In the genomic region with DNA sequence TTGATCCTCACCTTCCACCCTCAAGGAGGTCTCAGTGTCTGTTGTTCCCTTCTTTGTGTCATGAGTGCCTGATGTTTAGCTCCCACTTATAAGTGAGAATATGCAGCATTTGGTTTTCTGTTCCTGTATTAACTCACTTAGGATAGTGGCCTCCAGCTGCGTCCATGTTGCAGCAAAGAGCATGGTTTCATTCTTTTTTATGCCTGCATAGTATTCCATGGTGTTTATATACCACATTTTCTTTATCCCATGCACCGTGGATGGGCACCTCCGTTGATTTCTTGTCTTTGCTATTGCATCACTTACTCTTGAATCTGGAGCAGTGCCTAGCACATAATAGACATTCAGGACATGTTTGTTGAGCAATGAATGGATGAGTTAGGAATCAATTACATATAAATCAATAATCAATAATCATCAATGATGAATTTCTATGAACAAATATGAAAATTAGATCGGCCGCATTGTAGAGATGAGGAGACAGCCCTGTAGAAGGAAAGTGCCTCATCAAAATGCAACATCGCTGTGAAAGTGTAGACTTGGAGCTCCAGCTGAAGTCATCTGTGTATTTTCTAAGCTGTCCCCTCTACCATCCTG, we compare ENCODE assay signal across 21 cellular contexts.
DNase-seq lines count a peak whose midpoint lies in the region; ATAC-seq and TF ChIP-seq lines count a peak whose summit lies in the region.
"Had no signal": no experiment of that assay in that cellular context is flagged by ENCODE, and none has a peak within 500 bp of the region (broad histone marks: within the 10 kb centered on the region; RNA-seq: fewer than 3 reads in every experiment).

No MANE protein-coding gene starts in this region.

- H3K4me3 ChIP-seq in coronary artery, result no peak overlapping the region
- no peak overlapping the region for H3K4me3 ChIP-seq in CD8-positive, alpha-beta memory T cell (ENCODE audit: low read length)
- H3K4me3 ChIP-seq: BLaER1 treated with 17β-estradiol and CSF1 and Interleukin-3, amounts not matched to agents 10 nM and 100 nM had no signal

- intact Hi-C loops in natural killer cell (cut with micrococcal nuclease), result no loop called here

- H3K9me3 ChIP-seq in KOPT-K1 (ENCODE audit: insufficient read depth, low read length, poor library complexity, severe bottlenecking), result no peaks in the 10 kb centered on the region
- no peaks in the 10 kb centered on the region for H3K9me3 ChIP-seq in CD8-positive, alpha-beta memory T cell (ENCODE audit: low read length)
- H3K9me3 ChIP-seq: BLaER1 treated with 17β-estradiol and CSF1 and Interleukin-3, amounts not matched to agents 10 nM and 100 nM had no signal

- H3K27ac Mint-ChIP-seq in natural killer cell, result peak overlapping the region; percentile 9 to 43
- no peak overlapping the region for H3K27ac Mint-ChIP-seq in natural killer cell treated with Interleukin-12 subunit alpha and Interleukin-12 subunit beta and Interleukin-15 and Interleukin-18, amount 100 ng/mL, for 72 hours
- peak overlapping the region; percentile 80 for H3K27ac Mint-ChIP-seq in stimulated activated naive B cell treated with anti-CD40 and anti-IgM and Interleukin-4, amounts not matched to agents 10 μg/mL and 1 μg/mL and 100 μg/mL, for 72 hours
- H3K27ac Mint-ChIP-seq in CD8-positive, alpha-beta memory T cell, result peak overlapping the region in 2 of 8 donors; percentile 5 to 44
- H3K27ac Mint-ChIP-seq: CD4-positive, alpha-beta T cell had no signal

- DNase-seq in natural killer cell, result no peak
- DNase-seq in natural killer cell treated with Interleukin-12 subunit alpha and Interleukin-12 subunit beta and Interleukin-15 and Interleukin-18, amount 100 ng/mL, for 72 hours (ENCODE audit: low spot score), result no peak
- peak; percentile 0 for DNase-seq in coronary artery (ENCODE audit: low spot score)
- no peak for DNase-seq in stimulated activated naive B cell treated with anti-CD40 and anti-IgM and Interleukin-4, amounts not matched to agents 10 μg/mL and 1 μg/mL and 100 μg/mL, for 72 hours
- no peak for DNase-seq in CD8-positive, alpha-beta memory T cell
- DNase-seq in LoVo (ENCODE audit: low spot score), result no peak
- DNase-seq: CD4-positive, alpha-beta T cell; COR-L47; DMS 273 treated with DMSO at 0.1 percent for 48 hours; H7; KG1; NCI-H1092; NCI-H1436 treated with DMSO at 0.1 percent for 48 hours; NCI-H187 treated with DMSO at 0.1 percent for 48 hours; NCI-H446; NCI-H524 treated with DMSO at 0.1 percent for 48 hours; NCI-H774 had no signal

- H3K27me3 Mint-ChIP-seq in natural killer cell (ENCODE audit: low read depth in 2 of 2), result no peaks in the 10 kb centered on the region
- H3K27me3 Mint-ChIP-seq in natural killer cell treated with Interleukin-12 subunit alpha and Interleukin-12 subunit beta and Interleukin-15 and Interleukin-18, amount 100 ng/mL, for 72 hours, result no peaks in the 10 kb centered on the region
- H3K27me3 Mint-ChIP-seq in stimulated activated naive B cell treated with anti-CD40 and anti-IgM and Interleukin-4, amounts not matched to agents 10 μg/mL and 1 μg/mL and 100 μg/mL, for 72 hours, result no peaks in the 10 kb centered on the region
- H3K27me3 Mint-ChIP-seq in CD8-positive, alpha-beta memory T cell, result peaks cover 0 to 2% of the 10 kb centered on the region in 2 donors
- H3K27me3 Mint-ChIP-seq: CD4-positive, alpha-beta T cell had no signal

- POLR2A ChIA-PET in CD8-positive, alpha-beta memory T cell (lab: Charles Lee), result no interaction called here

- no peaks in the 10 kb centered on the region for H3K9me3 Mint-ChIP-seq in natural killer cell
- no peaks in the 10 kb centered on the region for H3K9me3 Mint-ChIP-seq in natural killer cell treated with Interleukin-12 subunit alpha and Interleukin-12 subunit beta and Interleukin-15 and Interleukin-18, amount 100 ng/mL, for 72 hours
- peaks cover 0 to 2% of the 10 kb centered on the region in 2 donors for H3K9me3 Mint-ChIP-seq in stimulated activated naive B cell treated with anti-CD40 and anti-IgM and Interleukin-4, amounts not matched to agents 10 μg/mL and 1 μg/mL and 100 μg/mL, for 72 hours
- no peaks in the 10 kb centered on the region for H3K9me3 Mint-ChIP-seq in CD8-positive, alpha-beta memory T cell
- H3K9me3 Mint-ChIP-seq: CD4-positive, alpha-beta T cell had no signal

- peaks cover 67 to 70% of the 10 kb centered on the region in 2 donors for H3K4me1 Mint-ChIP-seq in natural killer cell
- peaks cover 53 to 62% of the 10 kb centered on the region in 2 donors for H3K4me1 Mint-ChIP-seq in natural killer cell treated with Interleukin-12 subunit alpha and Interleukin-12 subunit beta and Interleukin-15 and Interleukin-18, amount 100 ng/mL, for 72 hours (ENCODE audit: low read depth in 2 of 2)
- peaks cover 69 to 93% of the 10 kb centered on the region in 2 donors for H3K4me1 Mint-ChIP-seq in stimulated activated naive B cell treated with anti-CD40 and anti-IgM and Interleukin-4, amounts not matched to agents 10 μg/mL and 1 μg/mL and 100 μg/mL, for 72 hours
- peaks cover 52 to 86% (median 82%) of the 10 kb centered on the region in 3 donors for H3K4me1 Mint-ChIP-seq in CD8-positive, alpha-beta memory T cell

- H3K4me3 Mint-ChIP-seq in natural killer cell, result no peak overlapping the region
- H3K4me3 Mint-ChIP-seq in natural killer cell treated with Interleukin-12 subunit alpha and Interleukin-12 subunit beta and Interleukin-15 and Interleukin-18, amount 100 ng/mL, for 72 hours, result no peak overlapping the region
- no peak overlapping the region for H3K4me3 Mint-ChIP-seq in stimulated activated naive B cell treated with anti-CD40 and anti-IgM and Interleukin-4, amounts not matched to agents 10 μg/mL and 1 μg/mL and 100 μg/mL, for 72 hours
- no peak overlapping the region for H3K4me3 Mint-ChIP-seq in CD8-positive, alpha-beta memory T cell
- H3K4me3 Mint-ChIP-seq: CD4-positive, alpha-beta T cell had no signal

- CTCF ChIA-PET in CD8-positive, alpha-beta memory T cell (lab: Charles Lee), result interaction anchor here (1.2 kb wide), 1 partner anchor 162 kb away, joined by 3 read pairs; no protein-coding TSS in a partner anchor

- H3K36me3 Mint-ChIP-seq in natural killer cell, result no peaks in the 10 kb centered on the region
- H3K36me3 Mint-ChIP-seq in natural killer cell treated with Interleukin-12 subunit alpha and Interleukin-12 subunit beta and Interleukin-15 and Interleukin-18, amount 100 ng/mL, for 72 hours, result peaks cover 12% of the 10 kb centered on the region
- peaks cover 36 to 48% of the 10 kb centered on the region in 2 donors for H3K36me3 Mint-ChIP-seq in stimulated activated naive B cell treated with anti-CD40 and anti-IgM and Interleukin-4, amounts not matched to agents 10 μg/mL and 1 μg/mL and 100 μg/mL, for 72 hours
- peaks cover 11 to 42% (median 28%) of the 10 kb centered on the region in 3 donors for H3K36me3 Mint-ChIP-seq in CD8-positive, alpha-beta memory T cell

- TF ChIP-seq CTCF in natural killer cell (IDR thresholded peaks at IDR 0.05) (no peak), coronary artery (IDR thresholded peaks at IDR 0.05) (no peak)

- no peaks in the 10 kb centered on the region for H3K36me3 ChIP-seq in KOPT-K1 (ENCODE audit: insufficient read depth, low read length)
- H3K36me3 ChIP-seq in CD8-positive, alpha-beta memory T cell (ENCODE audit: insufficient read depth, low read length), result no peaks in the 10 kb centered on the region

- H3K4me1 ChIP-seq in CD8-positive, alpha-beta memory T cell (ENCODE audit: insufficient read depth, low read length), result peaks cover 27% of the 10 kb centered on the region

- ATAC-seq in natural killer cell, result no peak
- no peak for ATAC-seq in natural killer cell treated with Interleukin-12 subunit alpha and Interleukin-12 subunit beta and Interleukin-15 and Interleukin-18, amount 100 ng/mL, for 72 hours
- no peak for ATAC-seq in stimulated activated naive B cell treated with anti-CD40 and anti-IgM and Interleukin-4, amounts not matched to agents 10 μg/mL and 1 μg/mL and 100 μg/mL, for 72 hours (replicated peaks)
- ATAC-seq in GM21529 (IDR thresholded peaks at IDR 0.05; ENCODE audit: unreplicated experiment), result no peak
- ATAC-seq: SK-N-SH treated with all-trans-retinoic acid at 6 μM for 48 hours had no signal

- peak overlapping the region; percentile 56 for H3K27ac ChIP-seq in KOPT-K1 (ENCODE audit: low read depth, low read length, poor library complexity, severe bottlenecking)
- no peak overlapping the region for H3K27ac ChIP-seq in coronary artery
- no peak overlapping the region for H3K27ac ChIP-seq in CD8-positive, alpha-beta memory T cell (ENCODE audit: low read depth, low read length)
- H3K27ac ChIP-seq: BLaER1 treated with 17β-estradiol and CSF1 and Interleukin-3, amounts not matched to agents 10 nM and 100 nM had no signal

- no peaks in the 10 kb centered on the region for H3K27me3 ChIP-seq in CD8-positive, alpha-beta memory T cell (ENCODE audit: insufficient read depth, low read length, poor library complexity, severe bottlenecking)
- H3K27me3 ChIP-seq: BLaER1 treated with 17β-estradiol and CSF1 and Interleukin-3, amounts not matched to agents 10 nM and 100 nM had no signal

Comparison
In these comparisons a context has a peak if more than half of its experiments do, and no peak if none do; other contexts are left out.
1. H3K27ac Mint-ChIP-seq: peak in natural killer cell (2 of 2) and stimulated activated naive B cell treated with anti-CD40 and anti-IgM and Interleukin-4, amounts not matched to agents 10 μg/mL and 1 μg/mL and 100 μg/mL, for 72 hours (single experiment); none in natural killer cell treated with Interleukin-12 subunit alpha and Interleukin-12 subunit beta and Interleukin-15 and Interleukin-18, amount 100 ng/mL, for 72 hours (0 of 2).